Comparison of ENCODE assay signal across 8 cellular contexts in the genomic region with DNA sequence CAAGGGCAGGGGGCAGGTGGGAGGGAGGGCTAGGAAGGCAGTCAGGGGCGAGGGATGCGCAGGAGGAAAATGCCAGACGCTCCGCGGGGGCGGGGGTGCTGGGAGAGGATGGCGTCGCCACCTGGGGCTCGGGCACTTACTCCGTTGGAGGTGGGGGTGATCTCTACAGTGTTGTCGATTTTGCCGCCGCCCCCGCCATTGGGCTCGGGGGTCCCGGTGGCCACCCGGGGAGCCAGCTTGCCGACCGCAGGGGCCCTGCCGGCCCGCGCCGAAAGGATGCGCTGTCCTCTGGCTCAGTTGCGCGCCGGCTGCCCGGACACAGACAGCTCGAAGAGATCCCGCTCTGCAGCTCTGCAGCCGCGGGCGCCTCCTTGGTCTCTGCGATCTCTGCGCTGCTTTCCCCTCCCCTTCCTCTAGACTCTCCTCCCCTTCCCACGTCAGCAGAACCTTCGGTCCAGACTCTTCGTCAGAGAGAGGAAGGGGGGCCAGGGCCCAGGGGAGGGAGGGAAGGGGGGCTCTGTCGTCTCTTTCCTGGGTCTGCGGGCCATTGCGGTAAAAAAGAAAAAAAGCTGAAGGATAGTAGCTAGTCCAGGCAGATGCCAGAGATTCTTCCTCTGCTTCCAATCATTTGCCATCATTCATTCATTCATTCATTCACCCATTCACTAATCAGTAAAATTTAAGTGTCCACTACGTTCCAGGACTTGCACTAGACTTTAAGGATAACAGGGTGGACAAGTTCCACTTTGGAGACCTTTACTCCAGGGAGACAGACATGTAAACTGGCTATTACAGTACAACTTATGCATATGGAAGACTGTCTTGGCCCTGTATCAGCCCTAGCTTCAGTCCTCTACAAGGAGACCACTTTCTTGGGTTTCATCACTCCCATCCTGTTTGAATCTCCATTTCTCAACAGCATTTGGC. TPM values are rescaled to one million over a fixed set of nuclear protein-coding genes. Genes with fewer than 3 reads are reported as not detected.
DNase-seq lines count a peak whose midpoint lies in the region; ATAC-seq and TF ChIP-seq lines count a peak whose summit lies in the region.

A gene (minus strand): TSS at position 382 of the 927 bp plus-strand sequence.

- H3K4me1 Mint-ChIP-seq in activated CD4-positive, alpha-beta memory T cell treated with anti-CD3 and anti-CD28 coated beads, Interleukin-2, amount 10 ng/mL, durations not matched to agents 7 days and 5 days: peaks cover 11% of the 10 kb centered on the region

- H3K27me3 Mint-ChIP-seq in activated CD4-positive, alpha-beta memory T cell treated with anti-CD3 and anti-CD28 coated beads, Interleukin-2, amount 10 ng/mL, durations not matched to agents 7 days and 5 days: peaks cover 51% of the 10 kb centered on the region

- H3K27me3 ChIP-seq in right lobe of liver: peaks cover 0 to 7% of the 10 kb centered on the region in 2 donors

- H3K4me3 ChIP-seq in right lobe of liver: peak within 1 kb of the TSS; percentile 37 to 55 (median 43)

- intact Hi-C loops in right lobe of liver (cut with DNase I): no loop called here

- no peaks in the 10 kb centered on the region for H3K36me3 Mint-ChIP-seq in activated CD4-positive, alpha-beta memory T cell treated with anti-CD3 and anti-CD28 coated beads, Interleukin-2, amount 10 ng/mL, durations not matched to agents 7 days and 5 days (ENCODE audit: low read depth)

- H3K9me3 Mint-ChIP-seq in activated CD4-positive, alpha-beta memory T cell treated with anti-CD3 and anti-CD28 coated beads, Interleukin-2, amount 10 ng/mL, durations not matched to agents 7 days and 5 days: no peaks in the 10 kb centered on the region

- peak; percentile 46 for DNase-seq in DMS53 treated with DMSO at 0.1 percent for 48 hours (lab: John Stamatoyannopoulos, UW; ENCODE audit: unreplicated experiment)
- DNase-seq in NCI-H2171 (lab: John Stamatoyannopoulos, UW): peak; percentile 79
- peak; percentile 46 for DNase-seq in activated CD4-positive, alpha-beta memory T cell treated with anti-CD3 and anti-CD28 coated beads, Interleukin-2, amount 10 ng/mL, durations not matched to agents 7 days and 5 days
- peak; percentile 40 for DNase-seq in effector CD8-positive, alpha-beta T cell (lab: John Stamatoyannopoulos, UW)
- DNase-seq in right lobe of liver: peak; percentile 52 to 60 (median 59)
- peak; percentile 52 for DNase-seq in stimulated activated CD4-positive, alpha-beta T cell treated with anti-CD3 and anti-CD28 coated beads, Interleukin-1b, Interleukin-23, amount 100 ng/mL, for 48 hours
- no peak for DNase-seq in RKO (ENCODE audit: low spot score)

- no peaks in the 10 kb centered on the region for H3K36me3 ChIP-seq in right lobe of liver

- H3K9me3 ChIP-seq in right lobe of liver: no peaks in the 10 kb centered on the region

- TF ChIP-seq CTCF in right lobe of liver (IDR thresholded peaks at IDR 0.05): peak in 1 of 4 donors; percentile 10

- peak within 1 kb of the TSS; percentile 47 for H3K4me3 Mint-ChIP-seq in activated CD4-positive, alpha-beta memory T cell treated with anti-CD3 and anti-CD28 coated beads, Interleukin-2, amount 10 ng/mL, durations not matched to agents 7 days and 5 days

- CTCF ChIA-PET in activated CD4-positive, alpha-beta memory T cell treated with anti-CD3 and anti-CD28 coated beads, Interleukin-2, amount 10 ng/mL, durations not matched to agents 7 days and 5 days (lab: Charles Lee): interaction anchor here (0.7 to 1.6 kb wide), 7 partner anchors 7 to 45 kb away, joined by 3 to 6 read pairs (median 3); a partner anchor contains a TSS

- ATAC-seq in right lobe of liver: peak; percentile 80 to 91 (median 83)
- no peak for ATAC-seq in GM18519 (IDR thresholded peaks at IDR 0.05; ENCODE audit: low FRiP score, unreplicated experiment)

- POLR2A ChIA-PET in activated CD4-positive, alpha-beta memory T cell treated with anti-CD3 and anti-CD28 coated beads, Interleukin-2, amount 10 ng/mL, durations not matched to agents 7 days and 5 days (lab: Charles Lee): interaction anchor here (1.2 to 1.6 kb wide), 3 partner anchors 9 to 67 kb away, joined by 3 to 4 read pairs (median 4); a partner anchor contains a TSS

- 2% methylated on average over 18 of the region's 42 CpGs for WGBS in right lobe of liver (ENCODE audit: insufficient coverage, low coverage, low lambda C conversion rate, missing lambda C conversion rate)

- H3K27ac ChIP-seq in right lobe of liver: no peak within 1 kb of the TSS

- H3K4me1 ChIP-seq in right lobe of liver: peaks cover 0 to 6% (median 0%) of the 10 kb centered on the region in 4 donors

- peak; percentile 22 for TF ChIP-seq POLR2A in right lobe of liver (IDR thresholded peaks at IDR 0.05)

- no peak within 1 kb of the TSS for H3K27ac Mint-ChIP-seq in activated CD4-positive, alpha-beta memory T cell treated with anti-CD3 and anti-CD28 coated beads, Interleukin-2, amount 10 ng/mL, durations not matched to agents 7 days and 5 days

RNA-seq across cellular contexts. Expression of the gene that starts here (rescaled TPM):
- total RNA-seq in activated CD4-positive, alpha-beta memory T cell treated with anti-CD3 and anti-CD28 coated beads, Interleukin-2, amount 10 ng/mL, durations not matched to agents 7 days and 5 days: 1 to 10 TPM; 2.0 TPM
- total RNA-seq in right lobe of liver: 1 to 10 TPM; 1.5 to 2.7 (median 2.1) TPM
